ENCODE assay signal across 8 cellular contexts in the genomic region with DNA sequence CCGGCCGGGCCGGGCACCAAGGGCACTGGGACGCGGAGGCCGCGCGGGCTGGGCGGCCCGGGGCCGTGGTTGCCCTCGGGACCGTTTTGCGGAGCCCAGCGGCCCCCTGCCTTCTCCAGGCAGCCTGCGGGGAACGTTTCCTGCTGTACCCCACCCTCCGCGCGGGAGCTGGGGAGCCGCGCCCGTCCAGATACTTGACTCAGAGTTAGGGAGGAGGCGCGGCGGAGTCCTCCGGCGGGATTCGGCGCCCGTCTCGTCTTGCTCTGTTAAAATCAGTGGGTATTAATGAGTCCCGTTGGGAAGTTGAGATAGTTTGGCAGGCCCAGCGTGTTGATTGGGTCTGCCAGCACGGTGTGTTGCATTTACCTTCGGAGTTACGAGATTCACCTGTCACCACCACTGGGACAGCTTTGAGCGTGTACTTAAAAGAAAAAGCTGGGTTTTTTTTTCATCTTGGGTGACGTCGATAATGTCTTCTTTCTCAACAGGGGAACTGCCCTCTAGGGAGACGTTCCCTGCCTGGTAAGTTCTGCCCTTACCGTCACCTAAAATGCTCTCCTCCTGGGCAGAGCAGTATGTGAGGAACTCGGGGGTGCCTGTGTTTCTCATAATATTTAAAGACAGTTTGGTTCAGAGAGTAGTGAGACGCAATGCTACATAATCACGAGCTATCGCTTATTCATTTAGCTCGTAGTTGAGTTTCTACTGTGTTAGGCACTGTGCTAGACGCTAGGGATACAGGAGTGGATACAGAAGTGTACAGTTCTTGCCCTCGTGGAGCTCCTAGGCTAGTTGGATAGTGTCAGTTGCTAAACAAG. TPM values are rescaled to one million over a fixed set of nuclear protein-coding genes. Genes with fewer than 3 reads are reported as not detected.
A peak's percentile ranks its signal among the peaks of the same experiment; 100 is the strongest.
DNase-seq lines count a peak whose midpoint lies in the region; ATAC-seq, FAIRE-seq and TF ChIP-seq lines count a peak whose summit lies in the region.

No MANE protein-coding gene starts in this region.

- H3K4me3 ChIP-seq in H7 (ENCODE audit: insufficient read depth, low read depth, low read length) (peak overlapping the region; percentile 84), epithelial cell of esophagus (ENCODE audit: low read length) (peak overlapping the region; percentile 62), suprapubic skin (peak overlapping the region; percentile 93)
- peak overlapping the region; percentile 77 for H3K4me3 ChIP-seq in naive thymus-derived CD4-positive, alpha-beta T cell (ENCODE audit: low read length)

- H3K36me3 ChIP-seq in H7 (replicated peaks; ENCODE audit: control insufficient read depth, insufficient read depth, low read length) (no peaks in the 10 kb centered on the region; the same call in 1 of the 2 replicates), suprapubic skin (no peaks in the 10 kb centered on the region)
- H3K36me3 ChIP-seq in naive thymus-derived CD4-positive, alpha-beta T cell (ENCODE audit: control insufficient read depth in 2 of 3, insufficient read depth in 3 of 3, low read length in 3 of 3) = peaks cover 0 to 9% (median 0%) of the 10 kb centered on the region in 3 experiments

- intact Hi-C loops in naive thymus-derived CD4-positive, alpha-beta T cell (cut with micrococcal nuclease) = loop anchor here (1.0 to 5.0 kb wide), 5 partner anchors 21 to 295 kb away; partner anchors contain the start of genes AREL1 (in 1 of the 2), EIF2B2 (in 1 of the 2), FCF1 (in 1 of the 2) and TMED10 (in 1 of the 2)

- FAIRE-seq in GM12892 (lab: Jason Lieb, UNC) = no peak
- no peak for FAIRE-seq in D721Med (lab: Jason Lieb, UNC)

- peaks cover 30 to 34% of the 10 kb centered on the region in 2 donors for H3K4me1 ChIP-seq in naive thymus-derived CD4-positive, alpha-beta T cell (ENCODE audit: control insufficient read depth in 2 of 2, insufficient read depth in 2 of 2, low read length in 2 of 2)
- H3K4me1 ChIP-seq in suprapubic skin = peaks cover 53% of the 10 kb centered on the region

- H3K27me3 Mint-ChIP-seq in activated CD8-positive, alpha-beta T cell treated with anti-CD3 and anti-CD28 coated beads, Interleukin-2, amount 10 ng/mL, durations not matched to agents 7 days and 5 days (ENCODE audit: low read depth) = no peaks in the 10 kb centered on the region
- H3K27me3 Mint-ChIP-seq in naive thymus-derived CD4-positive, alpha-beta T cell = no peaks in the 10 kb centered on the region

- WGBS in suprapubic skin = 2% methylated on average over 14 of the region's 49 CpGs

- no peaks in the 10 kb centered on the region for H3K9me3 ChIP-seq in naive thymus-derived CD4-positive, alpha-beta T cell (ENCODE audit: control insufficient read depth in 2 of 3, low read length in 3 of 3)
- no peaks in the 10 kb centered on the region for H3K9me3 ChIP-seq in suprapubic skin

- DNase-seq in GM12892 (ENCODE audit: insufficient read length) = peak; percentile 46
- DNase-seq in H7 = peak; percentile 81
- peak; percentile 45 for DNase-seq in LoVo (ENCODE audit: low spot score)
- DNase-seq in activated CD8-positive, alpha-beta T cell treated with anti-CD3 and anti-CD28 coated beads, Interleukin-2, amount 10 ng/mL, durations not matched to agents 7 days and 5 days = peak; percentile 60
- DNase-seq in epithelial cell of esophagus (ENCODE audit: low read depth) = peak; percentile 85
- peak in 7 of 9 donors; percentile 64 to 82 (median 73) for DNase-seq in naive thymus-derived CD4-positive, alpha-beta T cell
- DNase-seq in suprapubic skin (ENCODE audit: low spot score in 2 of 2) = peak; percentile 89 to 90
- no peak for DNase-seq in D721Med (ENCODE audit: insufficient read length, low spot score)

- CTCF ChIA-PET in activated CD8-positive, alpha-beta T cell treated with anti-CD3 and anti-CD28 coated beads, Interleukin-2, amount 10 ng/mL, durations not matched to agents 7 days and 5 days (lab: Charles Lee) = interaction anchor here (0.9 to 10.4 kb wide), 13 partner anchors 9 to 274 kb away, joined by 3 to 186 read pairs (median 4); no protein-coding TSS in a partner anchor
- CTCF ChIA-PET in naive thymus-derived CD4-positive, alpha-beta T cell (lab: Charles Lee) = interaction anchor here (0.7 to 9.0 kb wide), 5 partner anchors 14 to 216 kb away, joined by 3 to 50 read pairs (median 6); no protein-coding TSS in a partner anchor

- TF ChIP-seq CTCF in epithelial cell of esophagus (IDR thresholded peaks at IDR 0.05; ENCODE audit: insufficient read depth, low read depth, low read length, missing control alignments) = no peak
- no peak for TF ChIP-seq CTCF in suprapubic skin (IDR thresholded peaks at IDR 0.05)
- no peak for TF ChIP-seq CTCF in D721Med (IDR thresholded peaks at IDR 0.05; ENCODE audit: insufficient read depth, missing control alignments)

- POLR2A ChIA-PET in activated CD8-positive, alpha-beta T cell treated with anti-CD3 and anti-CD28 coated beads, Interleukin-2, amount 10 ng/mL, durations not matched to agents 7 days and 5 days (lab: Charles Lee) = interaction anchor here (0.8 to 5.3 kb wide), 9 partner anchors 10 to 235 kb away, joined by 3 to 41 read pairs (median 5); partner anchors contain the start of gene ACYP1
- POLR2A ChIA-PET in naive thymus-derived CD4-positive, alpha-beta T cell (lab: Charles Lee) = interaction anchor here (0.8 to 6.8 kb wide), 16 partner anchors 10 to 264 kb away, joined by 3 to 52 read pairs (median 4); partner anchors contain the start of gene RPS6KL1

- peak; percentile 62 for ATAC-seq in activated CD8-positive, alpha-beta T cell treated with anti-CD3 and anti-CD28 coated beads, Interleukin-2, amount 10 ng/mL, durations not matched to agents 7 days and 5 days
- peak; percentile 72 for ATAC-seq in naive thymus-derived CD4-positive, alpha-beta T cell

- TF ChIP-seq EP300 in suprapubic skin (IDR thresholded peaks at IDR 0.05) = no peak

- TF ChIP-seq POLR2A in GM12892 (IDR thresholded peaks at IDR 0.05; ENCODE audit: low read depth, low read length) = no peak
- TF ChIP-seq POLR2A in suprapubic skin (IDR thresholded peaks at IDR 0.05) = peak in 1 of 2 donors; percentile 2

- H3K9me3 Mint-ChIP-seq in activated CD8-positive, alpha-beta T cell treated with anti-CD3 and anti-CD28 coated beads, Interleukin-2, amount 10 ng/mL, durations not matched to agents 7 days and 5 days (ENCODE audit: insufficient read depth) = no peaks in the 10 kb centered on the region
- no peaks in the 10 kb centered on the region for H3K9me3 Mint-ChIP-seq in naive thymus-derived CD4-positive, alpha-beta T cell

- H3K4me1 Mint-ChIP-seq in activated CD8-positive, alpha-beta T cell treated with anti-CD3 and anti-CD28 coated beads, Interleukin-2, amount 10 ng/mL, durations not matched to agents 7 days and 5 days (ENCODE audit: low read depth) = peaks cover 58% of the 10 kb centered on the region
- peaks cover 48 to 82% (median 71%) of the 10 kb centered on the region in 7 donors for H3K4me1 Mint-ChIP-seq in naive thymus-derived CD4-positive, alpha-beta T cell

- H3K27me3 ChIP-seq in H7 (ENCODE audit: control insufficient read depth, insufficient read depth, low read length) (no peaks in the 10 kb centered on the region), suprapubic skin (no peaks in the 10 kb centered on the region)
- H3K27me3 ChIP-seq in naive thymus-derived CD4-positive, alpha-beta T cell (ENCODE audit: control insufficient read depth in 2 of 2, insufficient read depth in 2 of 2, low read length in 2 of 2) = no peaks in the 10 kb centered on the region

- peaks cover 41% of the 10 kb centered on the region for H3K36me3 Mint-ChIP-seq in activated CD8-positive, alpha-beta T cell treated with anti-CD3 and anti-CD28 coated beads, Interleukin-2, amount 10 ng/mL, durations not matched to agents 7 days and 5 days (ENCODE audit: low read depth)
- H3K36me3 Mint-ChIP-seq in naive thymus-derived CD4-positive, alpha-beta T cell = peaks cover 0 to 14% (median 6%) of the 10 kb centered on the region in 5 donors

- peak overlapping the region; percentile 91 for H3K27ac ChIP-seq in naive thymus-derived CD4-positive, alpha-beta T cell (ENCODE audit: low read depth, low read length)
- H3K27ac ChIP-seq in suprapubic skin = peak overlapping the region; percentile 97

- peak overlapping the region; percentile 98 for H3K4me3 Mint-ChIP-seq in activated CD8-positive, alpha-beta T cell treated with anti-CD3 and anti-CD28 coated beads, Interleukin-2, amount 10 ng/mL, durations not matched to agents 7 days and 5 days
- H3K4me3 Mint-ChIP-seq in naive thymus-derived CD4-positive, alpha-beta T cell = peak overlapping the region; percentile 94 to 100 (median 98)

- peak overlapping the region; percentile 98 for H3K27ac Mint-ChIP-seq in activated CD8-positive, alpha-beta T cell treated with anti-CD3 and anti-CD28 coated beads, Interleukin-2, amount 10 ng/mL, durations not matched to agents 7 days and 5 days
- H3K27ac Mint-ChIP-seq in naive thymus-derived CD4-positive, alpha-beta T cell = peak overlapping the region; percentile 96 to 100 (median 99)

RNA-seq across cellular contexts. Expression of gene DLST, which starts 0.6 kb away (rescaled TPM):
- 65.7 TPM for polyA plus RNA-seq in GM12892 (2012; ENCODE audit: missing spikeins)
- total RNA-seq in H7 (2014; rRNA removed; shearing (Covaris generic)) = 71.0 and 76.7 TPM in 2 replicates
- 100 to 1,000 TPM; 106 to 108 TPM for total RNA-seq in activated CD8-positive, alpha-beta T cell treated with anti-CD3 and anti-CD28 coated beads, Interleukin-2, amount 10 ng/mL, durations not matched to agents 7 days and 5 days
- total RNA-seq in naive thymus-derived CD4-positive, alpha-beta T cell = 100 to 1,000 TPM in 2 of 5 experiments, 10 to 100 TPM in 3; 90.0 to 132 (median 96.5) TPM
- polyA plus RNA-seq in naive thymus-derived CD4-positive, alpha-beta T cell = 1 to 10 TPM; 8.9 to 9.2 TPM
- 100 to 1,000 TPM in 1 of 4 donors, 10 to 100 TPM in 3; 79.1 to 190 (median 97.2) TPM for total RNA-seq in suprapubic skin

RNA-seq across cellular contexts. Expression of gene PROX2, which starts 6.4 kb away (rescaled TPM):
- polyA plus RNA-seq in GM12892 (2012; ENCODE audit: missing spikeins) = 0.93 TPM
- total RNA-seq in H7 (2014; rRNA removed; shearing (Covaris generic)) = not detected in 2 replicates
- total RNA-seq in activated CD8-positive, alpha-beta T cell treated with anti-CD3 and anti-CD28 coated beads, Interleukin-2, amount 10 ng/mL, durations not matched to agents 7 days and 5 days = under 1 TPM; 0.13 to 0.44 TPM
- total RNA-seq in naive thymus-derived CD4-positive, alpha-beta T cell = under 1 TPM in 2 of 5 experiments, not detected in 3; 0.13 to 0.54 TPM
- polyA plus RNA-seq in naive thymus-derived CD4-positive, alpha-beta T cell = under 1 TPM; 0.05 to 0.06 TPM
- total RNA-seq in suprapubic skin = under 1 TPM in 3 of 4 donors, not detected in 1; 0.10 to 0.97 (median 0.11) TPM

RNA-seq across cellular contexts. Expression of gene RPS6KL1, which starts 40.7 kb away (rescaled TPM):
- 2.1 TPM for polyA plus RNA-seq in GM12892 (2012; ENCODE audit: missing spikeins)
- 5.4 and 12.4 TPM in 2 replicates for total RNA-seq in H7 (2014; rRNA removed; shearing (Covaris generic))
- total RNA-seq in activated CD8-positive, alpha-beta T cell treated with anti-CD3 and anti-CD28 coated beads, Interleukin-2, amount 10 ng/mL, durations not matched to agents 7 days and 5 days = 1 to 10 TPM; 4.3 to 5.2 TPM
- total RNA-seq in naive thymus-derived CD4-positive, alpha-beta T cell = 10 to 100 TPM in 2 of 5 experiments, 1 to 10 TPM in 3; 3.0 to 12.8 (median 6.3) TPM
- polyA plus RNA-seq in naive thymus-derived CD4-positive, alpha-beta T cell = 1 to 10 TPM; 2.0 to 4.0 TPM
- total RNA-seq in suprapubic skin = 1 to 10 TPM in 3 of 4 donors, under 1 TPM in 1; 0.86 to 7.5 (median 1.8) TPM
